In the genomic region with DNA sequence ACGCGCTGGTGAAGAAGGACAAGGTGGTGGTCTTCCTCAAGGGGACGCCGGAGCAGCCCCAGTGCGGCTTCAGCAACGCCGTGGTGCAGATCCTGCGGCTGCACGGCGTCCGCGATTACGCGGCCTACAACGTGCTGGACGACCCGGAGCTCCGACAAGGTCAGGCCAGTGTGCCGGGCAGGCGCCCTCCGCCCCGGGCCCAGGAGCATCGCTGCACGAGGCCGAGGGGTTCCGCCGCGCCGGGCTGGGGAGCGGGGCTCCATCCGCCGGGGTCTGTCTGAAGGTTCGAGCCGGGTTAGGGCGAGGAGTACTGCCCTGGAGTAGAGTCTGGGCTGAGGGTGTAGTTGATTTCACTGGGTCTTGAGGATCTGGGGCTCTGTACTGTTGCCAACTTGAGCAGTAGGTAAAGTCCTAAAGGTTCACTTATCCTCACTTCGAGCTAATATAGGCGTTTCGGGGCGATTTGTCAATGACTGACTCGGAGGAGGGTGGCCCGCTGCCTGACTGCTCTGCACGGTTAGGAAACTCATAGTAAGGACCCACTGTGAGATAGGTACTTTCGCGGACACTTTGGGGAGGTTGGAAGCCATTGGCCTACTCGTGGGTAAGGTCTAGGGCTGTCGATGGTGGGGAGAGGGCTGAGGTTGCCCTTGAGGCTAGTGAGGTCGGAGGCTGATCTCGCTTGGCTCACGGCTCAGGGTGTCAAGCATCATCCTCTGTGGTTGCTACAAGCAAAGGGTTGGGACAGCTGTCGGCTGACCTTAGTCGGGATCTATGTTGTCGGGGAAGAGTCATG, we compare ENCODE assay signal across 8 cellular contexts. TPM values are rescaled to one million over a fixed set of nuclear protein-coding genes. Genes with fewer than 3 reads are reported as not detected.
A peak's percentile ranks its signal among the peaks of the same experiment; 100 is the strongest.
DNase-seq lines count a peak whose midpoint lies in the region; ATAC-seq and TF ChIP-seq lines count a peak whose summit lies in the region.

No MANE protein-coding gene starts in this region.

- H3K27ac Mint-ChIP-seq in central memory CD8-positive, alpha-beta T cell (ENCODE audit: low read depth) = peak overlapping the region; percentile 93

- H3K27ac ChIP-seq in Karpas-422 (ENCODE audit: low read length) = peak overlapping the region; percentile 32; the same call in 1 of the 2 replicates

- H3K27me3 Mint-ChIP-seq in central memory CD8-positive, alpha-beta T cell = no peaks in the 10 kb centered on the region

- H3K4me3 ChIP-seq in AG10803 (ENCODE audit: low read length) = peak overlapping the region; percentile 83
- H3K4me3 ChIP-seq in Karpas-422 (ENCODE audit: low read length) = peak overlapping the region; percentile 92
- peak overlapping the region; percentile 74 for H3K4me3 ChIP-seq in mucosa of stomach (ENCODE audit: low read length)

- H3K9me3 ChIP-seq in Karpas-422 (ENCODE audit: low read length) = no peaks in the 10 kb centered on the region
- H3K9me3 ChIP-seq in mucosa of stomach (ENCODE audit: control insufficient read depth, low read length) = no peaks in the 10 kb centered on the region

- no peaks in the 10 kb centered on the region for H3K27me3 ChIP-seq in Karpas-422 (ENCODE audit: low read length)
- H3K27me3 ChIP-seq in mucosa of stomach (ENCODE audit: control insufficient read depth, insufficient read depth, low read length) = no peaks in the 10 kb centered on the region

- no peak for TF ChIP-seq CTCF in AG10803 (conservative IDR thresholded peaks at IDR 0.05; ENCODE audit: low read length)

- H3K9me3 Mint-ChIP-seq in central memory CD8-positive, alpha-beta T cell = no peaks in the 10 kb centered on the region

- peak overlapping the region; percentile 88 for H3K4me3 Mint-ChIP-seq in central memory CD8-positive, alpha-beta T cell

- H3K79me2 ChIP-seq in Karpas-422 (ENCODE audit: low read length) = peaks cover 81% of the 10 kb centered on the region

- H3K9ac ChIP-seq in Karpas-422 (ENCODE audit: low read length) = peak overlapping the region; percentile 92
- H3K9ac ChIP-seq in mucosa of stomach (ENCODE audit: low read length) = peak overlapping the region; percentile 78

- H3K36me3 Mint-ChIP-seq in central memory CD8-positive, alpha-beta T cell (ENCODE audit: insufficient read depth) = peaks cover 12% of the 10 kb centered on the region

- H3K4me1 ChIP-seq in Karpas-422 (ENCODE audit: low read length) = peaks cover 54% of the 10 kb centered on the region
- H3K4me1 ChIP-seq in mucosa of stomach (ENCODE audit: control insufficient read depth, insufficient read depth, low read length) = peaks cover 42% of the 10 kb centered on the region

- peak overlapping the region; percentile 81 for H3K4me2 ChIP-seq in Karpas-422 (ENCODE audit: low read depth, low read length, poor library complexity, severe bottlenecking)

- H4K20me1 ChIP-seq in Karpas-422 (ENCODE audit: insufficient read depth, low read depth, low read length) = peaks cover 41% of the 10 kb centered on the region

- H2AFZ ChIP-seq in Karpas-422 (ENCODE audit: low read length) = no peak overlapping the region

- peaks cover 12% of the 10 kb centered on the region for H3K36me3 ChIP-seq in Karpas-422 (ENCODE audit: insufficient read depth, low read length)
- H3K36me3 ChIP-seq in mucosa of stomach (ENCODE audit: control insufficient read depth, insufficient read depth, low read length) = no peaks in the 10 kb centered on the region

- peaks cover 65% of the 10 kb centered on the region for H3K4me1 Mint-ChIP-seq in central memory CD8-positive, alpha-beta T cell

- DNase-seq in AG10803 (ENCODE audit: low read depth) = no peak
- peak; percentile 73 for DNase-seq in Karpas-422
- no peak for DNase-seq in central memory CD8-positive, alpha-beta T cell (ENCODE audit: low spot score in 2 of 2)
- DNase-seq in cerebellum (ENCODE audit: low spot score) = no peak
- DNase-seq in NCI-H510A (lab: John Stamatoyannopoulos, UW) = no peak
- no peak for DNase-seq in dedifferentiated amniotic fluid mesenchymal stem cell (ENCODE audit: extremely low spot score)

- ATAC-seq in GM19023 (IDR thresholded peaks at IDR 0.05; ENCODE audit: unreplicated experiment) = peak; percentile 2
- no peak for ATAC-seq in central memory CD8-positive, alpha-beta T cell (replicated peaks; ENCODE audit: extremely low read depth, poor library complexity, severe bottlenecking)

- H3K9me2 ChIP-seq in Karpas-422 (replicated peaks; ENCODE audit: insufficient read depth, low read length) = no peaks in the 10 kb centered on the region

RNA-seq across cellular contexts. Expression of gene GLRX5, which starts 0.6 kb away (rescaled TPM):
- 69.7 and 74.6 TPM in 2 replicates for total RNA-seq in Karpas-422 (2014; rRNA removed; shearing (Covaris generic); ENCODE audit: low replicate concordance)
- 20.3 TPM for total RNA-seq in cerebellum

RNA-seq across cellular contexts. Expression of gene SYNE3, which starts 19.0 kb away (rescaled TPM):
- 1.8 and 3.3 TPM in 2 replicates for total RNA-seq in Karpas-422 (2014; rRNA removed; shearing (Covaris generic); ENCODE audit: low replicate concordance)
- 3.0 TPM for total RNA-seq in cerebellum
